Comparison of ENCODE assay signal across 8 cellular contexts in the genomic region with DNA sequence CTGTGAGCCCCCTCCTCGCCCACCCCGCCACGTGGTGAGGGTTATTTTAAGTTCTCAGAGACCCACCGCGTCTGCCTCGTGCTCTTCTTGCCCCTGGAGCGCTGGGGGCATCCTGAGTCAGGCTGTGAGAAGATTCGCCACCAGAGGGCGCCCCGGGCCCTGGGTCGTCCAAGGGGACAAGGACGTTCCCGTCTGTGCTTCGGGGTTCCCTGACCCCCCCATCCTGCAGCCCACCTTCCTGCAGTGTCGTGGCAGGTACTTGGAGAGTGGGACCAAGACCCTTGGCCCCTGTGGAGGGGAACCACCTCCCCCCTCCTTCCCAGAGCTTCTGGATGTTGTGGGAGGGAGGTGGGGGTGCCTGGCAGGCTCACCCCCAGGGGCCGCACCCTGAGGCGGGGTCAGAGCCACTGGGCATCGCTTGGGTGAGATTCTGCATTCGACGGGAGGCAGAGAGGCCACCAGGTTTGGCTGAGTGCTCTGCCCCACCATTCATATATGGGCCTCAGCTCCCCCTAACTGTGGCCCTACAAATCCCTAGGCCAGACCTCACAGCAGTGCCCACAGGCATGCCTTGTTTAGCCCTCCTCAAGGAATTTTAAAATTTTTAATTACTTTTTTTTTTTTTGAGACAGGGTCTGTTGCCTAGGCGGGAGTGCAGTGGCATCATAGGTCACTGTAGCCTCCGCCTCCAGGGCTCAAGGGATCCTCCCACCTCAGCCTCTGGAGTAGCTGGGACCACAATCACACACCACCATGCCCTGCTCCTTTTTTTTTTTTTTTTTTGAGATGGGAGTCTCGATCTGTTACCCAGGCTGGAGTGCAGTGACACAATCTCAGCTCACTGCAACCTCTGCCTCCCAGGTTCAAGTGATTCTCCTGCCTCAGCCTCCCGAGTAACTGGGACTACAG. TPM values are rescaled to one million over a fixed set of nuclear protein-coding genes. Genes with fewer than 3 reads are reported as not detected.
DNase-seq lines count a peak whose midpoint lies in the region; ATAC-seq and TF ChIP-seq lines count a peak whose summit lies in the region.

No MANE protein-coding gene starts in this region.

- in situ Hi-C loops in Panc1 (cut with HindIII; ENCODE audit: low pct_unique_long_range_greater_than_20kb, low sequenced_read_pairs), result no loop called here

- H3K27ac ChIP-seq in Panc1 (ENCODE audit: low read length) (peak overlapping the region; percentile 77), thyroid gland (peak overlapping the region; percentile 89 to 98 (median 96))

- H3K4me3 ChIP-seq in Panc1 (ENCODE audit: low read depth in 2 of 2, low read length in 2 of 2) (no peak overlapping the region), fibroblast of mammary gland (ENCODE audit: control insufficient read depth, low read depth, low read length) (no peak overlapping the region), thyroid gland (replicated peaks in 1 of 3) (no peak overlapping the region)

- intact Hi-C loops in Panc1 (cut with micrococcal nuclease; ENCODE audit: unreplicated experiment) (no loop called here), thyroid gland (cut with DNase I) (no loop called here)

- H3K27me3 ChIP-seq in Panc1 (ENCODE audit: control insufficient read depth, insufficient read depth, low read length), result no peaks in the 10 kb centered on the region
- H3K27me3 ChIP-seq in thyroid gland, result no peaks in the 10 kb centered on the region

- POLR2A ChIA-PET in HEK293T (lab: Yijun Ruan, JAX), result no interaction called here
- POLR2A ChIA-PET in Panc1 (lab: Charles Lee), result interaction anchor here (0.7 kb wide), 2 partner anchors 8 to 1504 kb away, joined by 3 to 5 read pairs; no protein-coding TSS in a partner anchor

- WGBS in thyroid gland, 2 donors, result 37 to 42% methylated on average over 14 to 22 of the region's 24 CpGs

- H3K36me3 ChIP-seq in Panc1 (ENCODE audit: control insufficient read depth, insufficient read depth, low read length), result peaks cover 4% of the 10 kb centered on the region
- H3K36me3 ChIP-seq in thyroid gland, result no peaks in the 10 kb centered on the region

- H3K9me3 ChIP-seq in Panc1 (ENCODE audit: control insufficient read depth, insufficient read depth, low read depth, low read length) (no peaks in the 10 kb centered on the region), thyroid gland (no peaks in the 10 kb centered on the region)

- DNase-seq in DMS114 treated with DMSO at 0.1 percent for 48 hours (lab: John Stamatoyannopoulos, UW; ENCODE audit: unreplicated experiment) (peak; percentile 27), HEK293T (ENCODE audit: extremely low spot score) (peak; percentile 88), Panc1 (ENCODE audit: low read depth, low spot score) (no peak), fibroblast of mammary gland (ENCODE audit: low read depth) (peak; percentile 60), omental fat pad (ENCODE audit: low spot score) (peak; percentile 96), thyroid gland (peak; percentile 80 to 86)
- DNase-seq in activated T-cell treated with anti-CD3 and anti-CD28 coated beads, Interleukin-2, amount 50 U/mL, for 48 hours, result peak; percentile 94 to 95

- ATAC-seq in Panc1 (peak; percentile 74), omental fat pad (ENCODE audit: low FRiP score) (no peak), GM19351 (IDR thresholded peaks at IDR 0.05; ENCODE audit: unreplicated experiment) (no peak)

- BruUV-seq in Panc1 (replicated peaks; lab: Mats Ljungman, UMichigan), result no TSS peak

- TF ChIP-seq CTCF in Panc1 (IDR thresholded peaks at IDR 0.05) (peak; percentile 98), fibroblast of mammary gland (conservative IDR thresholded peaks at IDR 0.05; ENCODE audit: control insufficient read depth, insufficient read depth, low read depth, low read length) (peak; percentile 70), omental fat pad (IDR thresholded peaks at IDR 0.05) (peak in 1 of 3 donors; percentile 8), thyroid gland (IDR thresholded peaks at IDR 0.05) (peak; percentile 76 to 93 (median 80))

- TF ChIP-seq POLR2A in thyroid gland (IDR thresholded peaks at IDR 0.05), result no peak

- CTCF ChIA-PET in HEK293T (lab: Yijun Ruan, JAX), result interaction anchor here (0.6 to 1.4 kb wide), 5 partner anchors 17 to 125 kb away, joined by 3 to 5 read pairs (median 4); a partner anchor contains a TSS
- CTCF ChIA-PET in Panc1 (lab: Charles Lee), result interaction anchor here (0.5 to 1.2 kb wide), 6 partner anchors 8 to 142 kb away, joined by 3 to 7 read pairs (median 4); a partner anchor contains a TSS

- H3K4me1 ChIP-seq in Panc1 (ENCODE audit: control insufficient read depth, insufficient read depth, low read length), result peaks cover 33% of the 10 kb centered on the region
- peaks cover 40 to 53% of the 10 kb centered on the region in 2 donors for H3K4me1 ChIP-seq in thyroid gland

TF ChIP-seq in HEK293T, 16 proteins besides CTCF, POLR2A, EP300 and RAD21:
- TF ChIP-seq NFRKB (IDR thresholded peaks at IDR 0.05), result no peak
- no peak for TF ChIP-seq CTBP1 (IDR thresholded peaks at IDR 0.05; ENCODE audit: borderline replicate concordance)
- TF ChIP-seq, protein P1, sequence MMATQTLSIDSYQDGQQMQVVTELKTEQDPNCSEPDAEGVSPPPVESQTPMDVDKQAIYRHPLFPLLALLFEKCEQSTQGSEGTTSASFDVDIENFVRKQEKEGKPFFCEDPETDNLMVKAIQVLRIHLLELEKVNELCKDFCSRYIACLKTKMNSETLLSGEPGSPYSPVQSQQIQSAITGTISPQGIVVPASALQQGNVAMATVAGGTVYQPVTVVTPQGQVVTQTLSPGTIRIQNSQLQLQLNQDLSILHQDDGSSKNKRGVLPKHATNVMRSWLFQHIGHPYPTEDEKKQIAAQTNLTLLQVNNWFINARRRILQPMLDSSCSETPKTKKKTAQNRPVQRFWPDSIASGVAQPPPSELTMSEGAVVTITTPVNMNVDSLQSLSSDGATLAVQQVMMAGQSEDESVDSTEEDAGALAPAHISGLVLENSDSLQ (IDR thresholded peaks at IDR 0.05), result no peak
- no peak for TF ChIP-seq LEF1 (IDR thresholded peaks at IDR 0.05; ENCODE audit: borderline replicate concordance)
- TF ChIP-seq SUZ12 (IDR thresholded peaks at IDR 0.05), result no peak
- TF ChIP-seq BHLHE40 (IDR thresholded peaks at IDR 0.05; ENCODE audit: borderline replicate concordance), result no peak
- TF ChIP-seq L3MBTL2 (conservative IDR thresholded peaks at IDR 0.05), result no peak
- no peak for TF ChIP-seq ELF4 (IDR thresholded peaks at IDR 0.05)

RNA-seq across cellular contexts. Expression of a gene that starts 17.0 kb away (rescaled TPM):
- total RNA-seq in Panc1 (2021; ENCODE audit: unreplicated experiment) (71.8 TPM), omental fat pad (10 to 100 TPM in 2 of 4 donors, 1 to 10 TPM in 2; 4.8 to 11.4 (median 9.5) TPM), thyroid gland (100 to 1,000 TPM in 1 of 4 donors, 10 to 100 TPM in 3; 22.8 to 105 (median 69.9) TPM)
- polyA plus RNA-seq in Panc1 (2012; ENCODE audit: insufficient read length), result 81.8 TPM

RNA-seq across cellular contexts. Expression of a gene that starts 27.4 kb away (rescaled TPM):
- 31.2 TPM for total RNA-seq in Panc1 (2021; ENCODE audit: unreplicated experiment)
- polyA plus RNA-seq in Panc1 (2012; ENCODE audit: insufficient read length), result 24.0 TPM
- total RNA-seq in omental fat pad, result 10 to 100 TPM in 1 of 4 donors, 1 to 10 TPM in 3; 3.7 to 10.4 (median 6.6) TPM
- total RNA-seq in thyroid gland, result 10 to 100 TPM in 3 of 4 donors, 1 to 10 TPM in 1; 7.3 to 16.5 (median 11.7) TPM
